ENCODE assay signal across 7 cellular contexts in the genomic region with DNA sequence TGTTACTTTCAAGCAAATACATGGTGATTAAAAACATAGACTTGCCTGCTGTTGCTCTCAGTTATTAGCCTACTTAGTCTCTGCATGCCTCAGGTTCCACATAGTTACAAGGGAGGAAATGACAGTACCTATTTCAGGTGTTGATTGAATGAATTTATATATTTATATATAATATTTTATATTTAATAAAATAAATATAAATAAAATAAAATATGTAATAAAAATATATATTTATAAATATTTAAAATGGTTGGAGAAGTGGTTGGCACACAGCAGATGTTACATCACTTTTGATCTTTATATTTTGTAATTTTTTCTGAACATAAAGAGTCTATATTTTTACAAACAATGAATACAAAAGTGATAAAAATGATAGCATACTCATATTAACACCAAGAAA.
"Had no signal": no experiment of that assay in that cellular context is flagged by ENCODE, and none has a peak within 500 bp of the region (broad histone marks: within the 10 kb centered on the region; RNA-seq: fewer than 3 reads in every experiment).

No MANE protein-coding gene starts in this region.

- FAIRE-seq: GM12878, GM12891, GM12892, GM18507, GM19239 had no signal

- ATAC-seq: GM12878 had no signal

- DNase-seq: GDM1, GF-D8 had no signal

- H3K4me3 ChIP-seq: GM12878 had no signal
